8 cellular contexts compared by ENCODE assay signal in genomic region chr1:67833595-67833926, GRCh38. TPM values are rescaled to one million over a fixed set of nuclear protein-coding genes. Genes with fewer than 3 reads are reported as not detected.
A peak's percentile ranks its signal among the peaks of the same experiment; 100 is the strongest.
DNase-seq lines count a peak whose midpoint lies in the region; ATAC-seq, FAIRE-seq and TF ChIP-seq lines count a peak whose summit lies in the region.

No MANE protein-coding gene starts in this region.

- in situ Hi-C loops in K562 (cut with MboI): no loop called here

- no peak for TF ChIP-seq RAD21 in K562 (CRISPR knock-in tag; conservative IDR thresholded peaks at IDR 0.05 in 1 of 2, IDR thresholded peaks at IDR 0.05 in 1 of 2)

- peak overlapping the region; percentile 49 for H2AFZ ChIP-seq in K562 (ENCODE audit: low read depth, low read length)

- H3K36me3 ChIP-seq in K562 (ENCODE audit: control insufficient read depth, insufficient read depth, low read length): no peaks in the 10 kb centered on the region
- no peaks in the 10 kb centered on the region for H3K36me3 ChIP-seq in kidney (ENCODE audit: control insufficient read depth in 1 of 2, insufficient read depth in 2 of 2, low read length in 2 of 2)
- no peaks in the 10 kb centered on the region for H3K36me3 ChIP-seq in suprapubic skin

- H3K9ac ChIP-seq in K562 (ENCODE audit: insufficient read depth in 1 of 2, low read depth in 2 of 2, low read length in 2 of 2) (peak overlapping the region in 1 of 2 experiments; percentile 82; a peak in 1 of 4 replicates), kidney (ENCODE audit: low read length in 2 of 2) (peak overlapping the region in 1 of 2 donors; percentile 72)

- DNase-seq in Right ventricle myocardium inferior (ENCODE audit: missing footprints) (peak; percentile 81), cardiac septum (ENCODE audit: low spot score) (no peak), K562 (ENCODE audit: extremely low read depth in 1 of 4, low spot score in 3 of 4) (no peak), kidney (no peak), suprapubic skin (ENCODE audit: low spot score in 2 of 2) (peak in 1 of 2 donors; percentile 81), head of caudate nucleus (no peak)
- no peak for DNase-seq in stimulated activated CD8-positive, alpha-beta memory T cell treated with anti-CD3 and anti-CD28 coated beads, Interleukin-4, amount 100 ng/mL, for 48 hours

- no TSS peak for BruUV-seq in K562 (replicated peaks; lab: Mats Ljungman, UMichigan)

- no peaks in the 10 kb centered on the region for H4K20me1 ChIP-seq in K562 (replicated peaks; ENCODE audit: control insufficient read depth, insufficient read depth, low read length)

- TF ChIP-seq EP300 in K562 (IDR thresholded peaks at IDR 0.05; ENCODE audit: low read length): no peak
- TF ChIP-seq EP300 in suprapubic skin (IDR thresholded peaks at IDR 0.05): no peak

- ATAC-seq in Right ventricle myocardium inferior (peak; percentile 33), K562 (no peak; the same call in 2 of the 3 replicates), GM21723 (IDR thresholded peaks at IDR 0.05; ENCODE audit: unreplicated experiment) (no peak)

- FAIRE-seq in K562 (lab: Jason Lieb, UNC) (no peak), kidney (lab: Jason Lieb, UNC) (no peak)

- WGBS in K562 (ENCODE audit: insufficient coverage, low coverage, missing lambda C conversion rate): 34% methylated on average over 20 of the region's 20 CpGs
- WGBS in suprapubic skin: 3% methylated on average over 10 of the region's 20 CpGs

- POLR2A ChIA-PET in K562 (lab: Yijun Ruan, JAX): no interaction called here

- TF ChIP-seq CTCF in K562 (IDR thresholded peaks at IDR 0.05 in 2 of 3, conservative IDR thresholded peaks at IDR 0.05 in 1 of 3; ENCODE audit: insufficient read depth in 2 of 3, low read depth in 1 of 3, low read length in 3 of 3) (no peak), kidney (IDR thresholded peaks at IDR 0.05; ENCODE audit: borderline replicate concordance, extremely low read depth, insufficient read depth) (no peak), suprapubic skin (IDR thresholded peaks at IDR 0.05) (no peak)

- TF ChIP-seq POLR2A in K562 (conservative IDR thresholded peaks at IDR 0.05) (no peak), suprapubic skin (IDR thresholded peaks at IDR 0.05) (no peak)

- H3K4me1 ChIP-seq in K562 (replicated peaks in 1 of 2; ENCODE audit: control insufficient read depth in 2 of 2, insufficient read depth in 2 of 2, low read length in 2 of 2) (peaks cover 0 to 18% of the 10 kb centered on the region in 2 experiments; a peak in 3 of 5 replicates), kidney (ENCODE audit: control insufficient read depth in 1 of 2, insufficient read depth in 1 of 2, low read depth in 1 of 2, low read length in 2 of 2) (peaks cover 4 to 12% of the 10 kb centered on the region in 2 donors), suprapubic skin (peaks cover 63% of the 10 kb centered on the region)

- no peak overlapping the region for H3K27ac ChIP-seq in K562 (ENCODE audit: extremely low read depth, low read depth, low read length)
- H3K27ac ChIP-seq in kidney (ENCODE audit: low read depth in 2 of 2, low read length in 2 of 2): peak overlapping the region; percentile 90 to 92
- H3K27ac ChIP-seq in suprapubic skin: peak overlapping the region; percentile 91

- peak overlapping the region; percentile 62; the same call in 1 of the 2 replicates for H3K4me2 ChIP-seq in K562 (ENCODE audit: insufficient read depth, low read length)

- H3K4me3 ChIP-seq in K562 (peak overlapping the region; percentile 51), kidney (ENCODE audit: low read length in 2 of 2) (peak overlapping the region; percentile 53 to 92), suprapubic skin (peak overlapping the region; percentile 82)

- H3K79me2 ChIP-seq in K562 (ENCODE audit: control insufficient read depth, insufficient read depth, low read length): no peaks in the 10 kb centered on the region

- H3K9me1 ChIP-seq in K562 (ENCODE audit: control insufficient read depth, insufficient read depth, low read length): no peaks in the 10 kb centered on the region

- intact Hi-C loops in Right ventricle myocardium inferior (cut with DNase I): loop anchor here (5.0 to 10.0 kb wide), 3 partner anchors 149 to 371 kb away; partner anchors contain the start of gene GADD45A
- intact Hi-C loops in cardiac septum (cut with DNase I): loop anchor here (5.0 to 10.0 kb wide), 6 partner anchors 146 to 781 kb away; partner anchors contain the start of genes GADD45A, SERBP1, SLC35D1 and WLS
- intact Hi-C loops in K562 (cut with micrococcal nuclease): loop anchor here (5.0 kb wide), 2 partner anchors 66 to 296 kb away; no protein-coding TSS in a partner anchor
- intact Hi-C loops in kidney (cut with DNase I): loop anchor here (10.0 kb wide), 1 partner anchor 59 kb away; no protein-coding TSS in a partner anchor
- intact Hi-C loops in head of caudate nucleus (cut with DNase I): no loop called here

- CTCF ChIA-PET in K562 (lab: Yijun Ruan, JAX; ENCODE audit: low intra/inter-chr PET ratio): no interaction called here

- H3K9me3 ChIP-seq in K562 (replicated peaks; ENCODE audit: control insufficient read depth, insufficient read depth, low read depth, low read length): no peaks in the 10 kb centered on the region
- H3K9me3 ChIP-seq in kidney (ENCODE audit: control insufficient read depth in 1 of 2, low read length in 2 of 2): no peaks in the 10 kb centered on the region
- H3K9me3 ChIP-seq in suprapubic skin: no peaks in the 10 kb centered on the region

- H3K27me3 ChIP-seq in K562 (ENCODE audit: control insufficient read depth in 2 of 2, insufficient read depth in 2 of 2, low read length in 2 of 2) (peaks cover 21 to 29% of the 10 kb centered on the region in 2 experiments), suprapubic skin (no peaks in the 10 kb centered on the region)

TF ChIP-seq in K562, 482 proteins besides CTCF, POLR2A, EP300 and RAD21 (continues in another document):
- TF ChIP-seq USF2 (CRISPR knock-in tag; IDR thresholded peaks at IDR 0.05): no peak
- no peak for TF ChIP-seq E2F5 (CRISPR knock-in tag; IDR thresholded peaks at IDR 0.05)
- TF ChIP-seq JUNB (CRISPR knock-in tag; conservative IDR thresholded peaks at IDR 0.05): no peak
- no peak for TF ChIP-seq GATA2 (CRISPR knock-in tag; IDR thresholded peaks at IDR 0.05)

RNA-seq across cellular contexts. Expression of gene GNG12, which starts 0.3 kb away (rescaled TPM):
- total RNA-seq in Right ventricle myocardium inferior (37.2 TPM), cardiac septum (38.8 TPM), K562 (2014; rRNA removed) (3.3 and 3.6 TPM in 2 replicates), K562 (2014; rRNA removed; fragmentation: Illumina TruSeq; extraction: Trizol) (6.0 and 6.6 TPM in 2 replicates), K562 (2015; rRNA removed; fragmentation: Illumina TruSeq; extraction: Trizol) (4.9 and 5.6 TPM in 2 replicates), K562 (2021) (3.7 and 4.1 TPM in 2 replicates), kidney (89.3 TPM), suprapubic skin (100 to 1,000 TPM in 1 of 4 donors, 10 to 100 TPM in 3; 89.6 to 129 (median 90.9) TPM)
- total RNA-seq in K562 (2011; cell fraction: chromatin; rRNA removed; ENCODE audit: low replicate concordance): 1.7 and 2.8 TPM in 2 replicates
- total RNA-seq in K562 (2011; cell fraction: nucleolus; rRNA removed): 0.13 and 0.50 TPM in 2 replicates
- 0.88 and 2.5 TPM in 2 replicates for total RNA-seq in K562 (2011; cell fraction: nucleoplasm; rRNA removed)
- polyA plus RNA-seq in K562 (2011; rRNA removed) (4.6 and 7.5 TPM in 2 replicates), K562 (2014; fragmentation: Illumina TruSeq; extraction: Trizol) (4.2 and 5.4 TPM in 2 replicates), K562 (2014; fragmentation: Nextera tagmentation; extraction: Ambion mirVana) (1 to 10 TPM; 2.6 to 2.7 TPM), K562 (2014; rRNA removed) (2.8 and 3.0 TPM in 2 replicates), kidney (ENCODE audit: insufficient read depth, low read depth, low replicate concordance) (46.1 TPM)
- 0.82 and 5.4 TPM in 2 replicates for polyA plus RNA-seq in K562 (2011; cell fraction: cytosol; rRNA removed)
- polyA plus RNA-seq in K562 (2011; cell fraction: nucleus; rRNA removed): 1.5 and 4.3 TPM in 2 replicates
- 3.2 and 4.9 TPM in 2 replicates for polyA plus RNA-seq in K562 (2012)
- 3.9 and 9.8 TPM in 2 replicates for polyA minus RNA-seq in K562 (2011; rRNA and poly(A)+ RNA removed)
- polyA minus RNA-seq in K562 (2011; cell fraction: cytosol; rRNA and poly(A)+ RNA removed): 1.4 and 3.4 TPM in 2 replicates
- 0.67 and 3.6 TPM in 2 replicates for polyA minus RNA-seq in K562 (2011; cell fraction: nucleus; rRNA and poly(A)+ RNA removed)
